ENCODE assay signal across 1 cellular context in the genomic region with DNA sequence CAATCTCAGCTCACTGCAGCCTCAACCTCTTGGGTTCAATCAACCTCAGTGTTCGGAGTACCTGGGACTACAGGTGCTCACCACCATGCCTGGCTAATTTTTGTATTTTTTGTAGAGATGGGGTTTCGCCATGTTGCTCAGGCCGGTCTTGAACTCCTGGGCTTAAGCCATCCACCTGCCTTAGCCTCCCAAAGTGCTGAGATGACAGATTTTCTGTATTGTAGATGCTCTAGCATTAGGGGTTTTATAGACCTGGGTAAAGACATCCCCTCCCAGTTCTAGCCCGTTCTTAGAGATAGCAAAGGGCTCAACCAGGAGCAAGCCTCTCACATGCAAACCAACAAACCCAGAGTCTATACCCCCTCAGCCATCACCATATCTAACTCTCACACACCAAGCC.
TF ChIP-seq lines count a peak whose summit lies in the region.

No MANE protein-coding gene starts in this region.

TF ChIP-seq in K562, 482 proteins besides CTCF, POLR2A, EP300 and RAD21:
- TF ChIP-seq DACH1 (IDR thresholded peaks at IDR 0.05; ENCODE audit: partially characterized antibody): no peak
- peak; percentile 71 for TF ChIP-seq ZNF316 (IDR thresholded peaks at IDR 0.05)
- TF ChIP-seq MAFG (tag; conservative IDR thresholded peaks at IDR 0.05): peak; percentile 34; the same call in 1 of the 2 replicates
- no peak for TF ChIP-seq GTF2A2 (tag; IDR thresholded peaks at IDR 0.05)
- TF ChIP-seq KAT8 (IDR thresholded peaks at IDR 0.05; ENCODE audit: low read depth): no peak
- peak; percentile 52; the same call in 1 of the 2 replicates for TF ChIP-seq C11orf30 (IDR thresholded peaks at IDR 0.05; ENCODE audit: low read depth)
- TF ChIP-seq MAFK (IDR thresholded peaks at IDR 0.05; ENCODE audit: low read length): 0 out of 2 replicates have a peak, but pooled peaks have one; percentile 23
- peak; percentile 35 for TF ChIP-seq MAFF (IDR thresholded peaks at IDR 0.05; ENCODE audit: low read length)
- no peak for TF ChIP-seq ARID2 (IDR thresholded peaks at IDR 0.05)
TF ChIP-seq in K562: peak in this region for 5.
